21 cellular contexts compared by ENCODE assay signal in the genomic region with DNA sequence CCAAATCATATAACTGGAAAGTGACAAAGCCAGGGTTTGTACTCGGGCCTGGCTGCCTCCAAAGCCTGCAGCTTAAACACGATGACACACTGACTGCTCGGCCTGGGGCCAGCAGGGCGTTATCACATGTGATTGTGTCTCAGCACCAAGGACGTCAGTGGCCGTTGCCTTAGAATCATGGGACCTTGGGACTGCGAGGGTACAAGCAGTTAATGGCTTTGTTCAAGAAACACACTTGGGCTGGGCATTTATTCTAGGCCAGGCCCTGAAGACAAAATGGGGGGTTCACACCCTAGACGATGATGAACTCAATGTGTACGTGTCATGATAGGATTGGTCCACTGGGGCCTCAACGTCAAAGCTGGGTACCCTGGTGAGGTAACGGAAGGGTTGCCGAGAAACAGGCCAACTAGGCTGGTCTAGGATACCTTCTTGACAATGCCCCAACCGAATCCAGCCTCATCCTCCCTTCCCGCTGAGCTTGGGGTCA. TPM values are rescaled to one million over a fixed set of nuclear protein-coding genes. Genes with fewer than 3 reads are reported as not detected.
DNase-seq lines count a peak whose midpoint lies in the region; ATAC-seq, FAIRE-seq and TF ChIP-seq lines count a peak whose summit lies in the region.
"Had no signal": no experiment of that assay in that cellular context is flagged by ENCODE, and none has a peak within 500 bp of the region (broad histone marks: within the 10 kb centered on the region; RNA-seq: fewer than 3 reads in every experiment).

No MANE protein-coding gene starts in this region.

- no peak overlapping the region for H3K4me3 Mint-ChIP-seq in H9
- H3K4me3 Mint-ChIP-seq: activated B cell treated with CpG ODN at 0.5 μM for 24 hours; CD8-positive, alpha-beta memory T cell had no signal

- no peak overlapping the region for H2AK5ac ChIP-seq in trophoblast cell (ENCODE audit: low read length)
- no peak overlapping the region for H2AK5ac ChIP-seq in H9 (ENCODE audit: insufficient read length, low read length)

- FAIRE-seq in K562 (lab: Jason Lieb, UNC) = no peak
- FAIRE-seq: GM12878 had no signal

- H3K23ac ChIP-seq in trophoblast cell (ENCODE audit: low read length) = no peak overlapping the region
- H3K23ac ChIP-seq in H9 (ENCODE audit: insufficient read length, low read depth, low read length) = no peak overlapping the region

- in situ Hi-C loops in K562 (cut with MboI) = no loop called here

- TF ChIP-seq EP300 in K562 (IDR thresholded peaks at IDR 0.05; ENCODE audit: low read length) (no peak), tibial nerve (IDR thresholded peaks at IDR 0.05) (peak in 1 of 2 donors; percentile 85)

- H4K12ac ChIP-seq in trophoblast cell (ENCODE audit: low read depth, low read length) = no peak overlapping the region

- H3K4me3 ChIP-seq in K562 (no peak overlapping the region), trophoblast cell (ENCODE audit: low read depth, low read length) (no peak overlapping the region), tibial nerve (no peak overlapping the region)
- H3K4me3 ChIP-seq: cardiac muscle cell, GM12878 had no signal

- no peaks in the 10 kb centered on the region for H3K79me1 ChIP-seq in trophoblast cell (ENCODE audit: low read length)
- H3K79me1 ChIP-seq in H9 (ENCODE audit: insufficient read depth, low read depth, low read length, poor library complexity, severe bottlenecking) = peaks cover 8% of the 10 kb centered on the region

- no peak overlapping the region for H4K5ac ChIP-seq in H9 (ENCODE audit: insufficient read length, low read depth, low read length)

- H2BK12ac ChIP-seq in trophoblast cell (ENCODE audit: low read length) (no peak overlapping the region), H9 (ENCODE audit: insufficient read length, low read depth, low read length) (no peak overlapping the region)

- H3K4me1 Mint-ChIP-seq in H9 = peaks cover 6 to 11% of the 10 kb centered on the region in 2 experiments; a peak in 3 of 4 replicates
- H3K4me1 Mint-ChIP-seq: activated B cell treated with CpG ODN at 0.5 μM for 24 hours had no signal

- H3K23me2 ChIP-seq in H9 (ENCODE audit: insufficient read length, low read depth, low read length, poor library complexity, severe bottlenecking) = no peaks in the 10 kb centered on the region

- intact Hi-C loops in K562 (cut with micrococcal nuclease) = no loop called here

- H4K20me1 ChIP-seq in K562 (replicated peaks; ENCODE audit: control insufficient read depth, insufficient read depth, low read length) = peaks cover 3% of the 10 kb centered on the region; the same call in 1 of the 2 replicates
- H4K20me1 ChIP-seq in H9 (ENCODE audit: control insufficient read depth, insufficient read depth, insufficient read length) = no peaks in the 10 kb centered on the region

- H3T11ph ChIP-seq in H9 (ENCODE audit: low read length) = no peak overlapping the region

- no peak overlapping the region; a peak in 1 of 7 replicates for H3K27ac Mint-ChIP-seq in H9
- H3K27ac Mint-ChIP-seq: activated B cell treated with CpG ODN at 0.5 μM for 24 hours; CD8-positive, alpha-beta memory T cell had no signal

- TF ChIP-seq POLR2A in K562 (conservative IDR thresholded peaks at IDR 0.05) (no peak), tibial nerve (IDR thresholded peaks at IDR 0.05) (no peak)

- no peak overlapping the region for H3K56ac ChIP-seq in H9 (ENCODE audit: insufficient read length, low read depth, low read length)

- H2AFZ ChIP-seq in K562 (ENCODE audit: low read depth, low read length) (no peak overlapping the region), trophoblast cell (ENCODE audit: insufficient read depth, low read length, poor library complexity) (no peak overlapping the region), H9 (ENCODE audit: low read length) (no peak overlapping the region)

- H4K91ac ChIP-seq in trophoblast cell (ENCODE audit: low read depth, low read length) (no peak overlapping the region), H9 (ENCODE audit: insufficient read length, low read depth, low read length) (no peak overlapping the region)

- H3K27ac ChIP-seq in K562 (ENCODE audit: extremely low read depth, low read depth, low read length) (no peak overlapping the region), trophoblast cell (ENCODE audit: low read depth, low read length) (no peak overlapping the region), tibial nerve (peak overlapping the region; percentile 15 to 97 (median 80)), H9 (ENCODE audit: insufficient read length, low read depth, low read length) (no peak overlapping the region)
- H3K27ac ChIP-seq: cardiac muscle cell, foreskin keratinocyte had no signal

- no peak overlapping the region for H2BK120ac ChIP-seq in trophoblast cell (ENCODE audit: insufficient read depth, low read length, poor library complexity)
- H2BK120ac ChIP-seq in H9 (ENCODE audit: low read depth, low read length, poor library complexity, severe bottlenecking) = no peak overlapping the region

- H2BK5ac ChIP-seq in trophoblast cell (ENCODE audit: low read depth, low read length, poor library complexity) = no peak overlapping the region
- H2BK5ac ChIP-seq in H9 (ENCODE audit: insufficient read length, low read length) = no peak overlapping the region

- ATAC-seq in K562 = peak; percentile 36; the same call in 1 of the 3 replicates
- ATAC-seq in GM18861 (IDR thresholded peaks at IDR 0.05; ENCODE audit: unreplicated experiment) = no peak
- ATAC-seq: foreskin keratinocyte, GM12878 had no signal

- H3K4ac ChIP-seq in trophoblast cell (ENCODE audit: low read depth, low read length) (peak overlapping the region; percentile 4), H9 (ENCODE audit: low read depth, low read length) (no peak overlapping the region)

- no peak overlapping the region for H2BK15ac ChIP-seq in H9 (ENCODE audit: low read depth, low read length)

- 5% methylated on average over 14 of the region's 14 CpGs for WGBS in K562 (ENCODE audit: insufficient coverage, low coverage, missing lambda C conversion rate)
- WGBS in trophoblast cell (ENCODE audit: extremely low coverage, insufficient coverage, insufficient read length) = no CpG with 5 or more reads among the region's 14 CpGs
- WGBS in tibial nerve, 2 donors = 58 to 68% methylated on average over 14 of the region's 14 CpGs
- WGBS in H9 (ENCODE audit: extremely low coverage, insufficient read length, low lambda C conversion rate) = no CpG with 5 or more reads among the region's 14 CpGs

- no peaks in the 10 kb centered on the region for H3K9me3 Mint-ChIP-seq in H9
- H3K9me3 Mint-ChIP-seq: activated B cell treated with CpG ODN at 0.5 μM for 24 hours; CD8-positive, alpha-beta memory T cell had no signal

- no peak for TF ChIP-seq RAD21 in K562 (CRISPR knock-in tag; conservative IDR thresholded peaks at IDR 0.05 in 1 of 2, IDR thresholded peaks at IDR 0.05 in 1 of 2)

- no peaks in the 10 kb centered on the region for H3K9me3 ChIP-seq in K562 (replicated peaks; ENCODE audit: control insufficient read depth, insufficient read depth, low read depth, low read length)
- peaks cover 2% of the 10 kb centered on the region for H3K9me3 ChIP-seq in trophoblast cell (ENCODE audit: insufficient read depth, low read depth, low read length)
- H3K9me3 ChIP-seq in tibial nerve = no peaks in the 10 kb centered on the region
- H3K9me3 ChIP-seq in H9 (ENCODE audit: control insufficient read depth, low read depth, low read length) = no peaks in the 10 kb centered on the region
- H3K9me3 ChIP-seq: SK-N-SH had no signal

- no peak overlapping the region for H3K18ac ChIP-seq in trophoblast cell (ENCODE audit: low read length)
- no peak overlapping the region for H3K18ac ChIP-seq in H9 (ENCODE audit: insufficient read length, low read depth, low read length)

- H4K8ac ChIP-seq in trophoblast cell (ENCODE audit: low read depth, low read length) = no peak overlapping the region
- no peak overlapping the region for H4K8ac ChIP-seq in H9 (replicated peaks; ENCODE audit: insufficient read length, low read depth, low read length)

- no peaks in the 10 kb centered on the region for H3K9me1 ChIP-seq in K562 (ENCODE audit: control insufficient read depth, insufficient read depth, low read length)

- peaks cover 0 to 12% (median 0%) of the 10 kb centered on the region in 3 experiments; a peak in 2 of 7 replicates for H3K36me3 Mint-ChIP-seq in H9 (ENCODE audit: insufficient read depth in 1 of 3, low read depth in 3 of 3)
- H3K36me3 Mint-ChIP-seq: CD8-positive, alpha-beta memory T cell had no signal

- H3K14ac ChIP-seq in trophoblast cell (ENCODE audit: low read length) (no peak overlapping the region), H9 (ENCODE audit: insufficient read depth, low read length) (no peak overlapping the region)

- CTCF ChIA-PET in K562 (lab: Yijun Ruan, JAX; ENCODE audit: low intra/inter-chr PET ratio) = no interaction called here

- H3K4me1 ChIP-seq in K562 (replicated peaks in 1 of 2; ENCODE audit: control insufficient read depth in 2 of 2, insufficient read depth in 2 of 2, low read length in 2 of 2) (peaks cover 8 to 10% of the 10 kb centered on the region in 2 experiments), trophoblast cell (ENCODE audit: control insufficient read depth in 1 of 2, insufficient read depth in 2 of 2, low read length in 2 of 2) (peaks cover 10 to 42% of the 10 kb centered on the region in 2 experiments), tibial nerve (peaks cover 0 to 82% (median 65%) of the 10 kb centered on the region in 4 donors), H9 (ENCODE audit: insufficient read depth, low read length) (no peaks in the 10 kb centered on the region)

- no peak overlapping the region for H2BK20ac ChIP-seq in H9 (ENCODE audit: low read depth, low read length, poor library complexity, severe bottlenecking)

- no peak overlapping the region for H3K9ac ChIP-seq in K562 (ENCODE audit: insufficient read depth in 1 of 2, low read depth in 2 of 2, low read length in 2 of 2)
- no peak overlapping the region for H3K9ac ChIP-seq in trophoblast cell (ENCODE audit: low read length)
- no peak overlapping the region for H3K9ac ChIP-seq in H9 (ENCODE audit: extremely low read depth, insufficient read length, low read length)
- H3K9ac ChIP-seq: SK-N-SH had no signal

- POLR2A ChIA-PET in K562 (lab: Yijun Ruan, JAX) = interaction anchor here (1.0 kb wide), 1 partner anchor 8 kb away, joined by 3 read pairs; no protein-coding TSS in a partner anchor

- H3K4me2 ChIP-seq in K562 (ENCODE audit: insufficient read depth, low read length) (no peak overlapping the region), trophoblast cell (ENCODE audit: low read length) (no peak overlapping the region), H9 (ENCODE audit: insufficient read depth, insufficient read length, low read length) (no peak overlapping the region)
- H3K4me2 ChIP-seq: SK-N-SH had no signal

- no peaks in the 10 kb centered on the region; the same call in 1 of the 2 replicates for H3K27me3 Mint-ChIP-seq in H9 (ENCODE audit: low read depth)

- TF ChIP-seq CTCF in K562 (IDR thresholded peaks at IDR 0.05 in 2 of 3, conservative IDR thresholded peaks at IDR 0.05 in 1 of 3; ENCODE audit: insufficient read depth in 2 of 3, low read depth in 1 of 3, low read length in 3 of 3) = no peak
- TF ChIP-seq CTCF in tibial nerve (IDR thresholded peaks at IDR 0.05) = no peak
- TF ChIP-seq CTCF in H9 (conservative IDR thresholded peaks at IDR 0.05) = no peak

- H3K79me2 ChIP-seq in K562 (ENCODE audit: control insufficient read depth, insufficient read depth, low read length) (no peaks in the 10 kb centered on the region), trophoblast cell (ENCODE audit: control insufficient read depth, insufficient read depth, low read length, poor library complexity) (peaks cover 8% of the 10 kb centered on the region), H9 (ENCODE audit: insufficient read depth, low read length) (peaks cover 5% of the 10 kb centered on the region; the same call in 1 of the 2 replicates)

- DNase-seq in K562 (ENCODE audit: extremely low read depth in 1 of 4, low spot score in 3 of 4) = peak in 1 of 4 experiments; percentile 32
- peak; percentile 83 for DNase-seq in foreskin melanocyte
- peak; percentile 49 to 58 for DNase-seq in trophoblast cell
- DNase-seq in tibial nerve (ENCODE audit: low spot score in 2 of 2) = no peak
- no peak for DNase-seq in activated naive CD4-positive, alpha-beta T cell treated with anti-CD3 and anti-CD28 coated beads, Interleukin-2, amount 50 U/mL, for 16 hours
- no peak for DNase-seq in H9
- DNase-seq: activated B cell treated with CpG ODN at 0.5 μM for 24 hours; activated gamma-delta T cell treated with Interleukin-2 at 50 U/mL for 16 hours; activated T-cell treated with anti-CD3 and anti-CD28 coated beads, Interleukin-2, amount 50 U/mL, for 1 hour; DMS79; foreskin keratinocyte; KBM-7; NCI-H1436 treated with DMSO at 0.1 percent for 48 hours; NCI-H2171; NCI-H69; occipital lobe; SK-N-SH had no signal

- H3K27me3 ChIP-seq in K562 (ENCODE audit: control insufficient read depth in 2 of 2, insufficient read depth in 2 of 2, low read length in 2 of 2) = peaks cover 27 to 76% of the 10 kb centered on the region in 2 experiments; a peak in 4 of 5 replicates
- H3K27me3 ChIP-seq in trophoblast cell (ENCODE audit: insufficient read depth, low read length) = no peaks in the 10 kb centered on the region
- H3K27me3 ChIP-seq in tibial nerve = no peaks in the 10 kb centered on the region
- H3K27me3 ChIP-seq in H9 (ENCODE audit: insufficient read depth, low read length) = no peaks in the 10 kb centered on the region
- H3K27me3 ChIP-seq: cardiac muscle cell, foreskin keratinocyte had no signal

- no TSS peak for BruUV-seq in K562 (replicated peaks; lab: Mats Ljungman, UMichigan)

- H3K36me3 ChIP-seq in K562 (ENCODE audit: control insufficient read depth, insufficient read depth, low read length) (no peaks in the 10 kb centered on the region), trophoblast cell (ENCODE audit: control insufficient read depth in 1 of 2, insufficient read depth in 2 of 2, low read length in 2 of 2) (peaks cover 15% of the 10 kb centered on the region in 2 experiments), tibial nerve (no peaks in the 10 kb centered on the region)
- H3K36me3 ChIP-seq: cardiac muscle cell had no signal

RNA-seq across cellular contexts. Expression of a gene that starts 13.0 kb away (rescaled TPM):
- total RNA-seq in K562 (2011; cell fraction: chromatin; rRNA removed; ENCODE audit: low replicate concordance) = 0.21 and 0.25 TPM in 2 replicates
- 0.17 and 0.26 TPM in 2 replicates for total RNA-seq in K562 (2011; cell fraction: nucleolus; rRNA removed)
- 0.08 and 0.44 TPM in 2 replicates for total RNA-seq in K562 (2011; cell fraction: nucleoplasm; rRNA removed)
- 0.12 and 0.41 TPM in 2 replicates for total RNA-seq in K562 (2014; rRNA removed)
- 0.04 and 0.10 TPM in 2 replicates for total RNA-seq in K562 (2014; rRNA removed; fragmentation: Illumina TruSeq; extraction: Trizol)
- 0.29 and 0.34 TPM in 2 replicates for total RNA-seq in K562 (2015; rRNA removed; fragmentation: Illumina TruSeq; extraction: Trizol)
- 0.49 and 0.66 TPM in 2 replicates for total RNA-seq in K562 (2021)
- 0.07 TPM in 2 replicates for polyA plus RNA-seq in K562 (2011; rRNA removed)
- polyA plus RNA-seq in K562 (2011; cell fraction: cytosol; rRNA removed) = 0.01 and 0.72 TPM in 2 replicates
- polyA plus RNA-seq in K562 (2011; cell fraction: nucleus; rRNA removed) = 0.07 and 0.09 TPM in 2 replicates
- polyA plus RNA-seq in K562 (2012) = 0.35 and 0.53 TPM in 2 replicates
- 0.19 and 0.28 TPM in 2 replicates for polyA plus RNA-seq in K562 (2014; fragmentation: Illumina TruSeq; extraction: Trizol)
- under 1 TPM; 0.11 to 0.17 TPM for polyA plus RNA-seq in K562 (2014; fragmentation: Nextera tagmentation; extraction: Ambion mirVana)
- polyA plus RNA-seq in K562 (2014; rRNA removed) = 0.13 and 0.21 TPM in 2 replicates
- polyA minus RNA-seq in K562 (2011; rRNA and poly(A)+ RNA removed) = 0.12 TPM in 1 of 2 replicates, not detected in the other
- 0.76 TPM in 1 of 2 replicates, not detected in the other for polyA minus RNA-seq in K562 (2011; cell fraction: cytosol; rRNA and poly(A)+ RNA removed)
- polyA minus RNA-seq in K562 (2011; cell fraction: nucleus; rRNA and poly(A)+ RNA removed) = 0.11 and 0.13 TPM in 2 replicates
- 40.1 and 41.6 TPM in 2 replicates for polyA plus RNA-seq in trophoblast cell (2013)
- 10 to 100 TPM; 27.8 to 52.6 (median 44.4) TPM for total RNA-seq in tibial nerve
- 48.1 and 49.0 TPM in 2 replicates for total RNA-seq in H9 (2021)
- polyA plus RNA-seq: CD8-positive, alpha-beta memory T cell had no signal

Comparison
In these comparisons a context has a peak if more than half of its experiments do, and no peak if none do; other contexts are left out.
1. DNase-seq: peak in foreskin melanocyte (single experiment) and trophoblast cell (2 of 2); none in tibial nerve (0 of 2), activated naive CD4-positive, alpha-beta T cell treated with anti-CD3 and anti-CD28 coated beads, Interleukin-2, amount 50 U/mL, for 16 hours (single experiment) and H9 (single experiment).
2. H3K27ac ChIP-seq: peak in tibial nerve (4 of 4); none in K562 (single experiment), trophoblast cell (single experiment) and H9 (single experiment).
3. RNA of a gene that starts 13.0 kb away (total RNA-seq): 48.1 to 49.0 TPM in H9 and 27.8 to 52.6 TPM in tibial nerve; 0.04 to 0.66 TPM in K562; every median in the first group is over 10 times any median in the second.